1 cellular context compared by ENCODE assay signal in genomic region chr9:124350485-124351263, GRCh38.
TF ChIP-seq lines count a peak whose summit lies in the region.

No MANE protein-coding gene starts in this region.

TF ChIP-seq in H1, 55 proteins besides CTCF, POLR2A, EP300 and RAD21 (continued from another document):
- TF ChIP-seq, protein P1, sequence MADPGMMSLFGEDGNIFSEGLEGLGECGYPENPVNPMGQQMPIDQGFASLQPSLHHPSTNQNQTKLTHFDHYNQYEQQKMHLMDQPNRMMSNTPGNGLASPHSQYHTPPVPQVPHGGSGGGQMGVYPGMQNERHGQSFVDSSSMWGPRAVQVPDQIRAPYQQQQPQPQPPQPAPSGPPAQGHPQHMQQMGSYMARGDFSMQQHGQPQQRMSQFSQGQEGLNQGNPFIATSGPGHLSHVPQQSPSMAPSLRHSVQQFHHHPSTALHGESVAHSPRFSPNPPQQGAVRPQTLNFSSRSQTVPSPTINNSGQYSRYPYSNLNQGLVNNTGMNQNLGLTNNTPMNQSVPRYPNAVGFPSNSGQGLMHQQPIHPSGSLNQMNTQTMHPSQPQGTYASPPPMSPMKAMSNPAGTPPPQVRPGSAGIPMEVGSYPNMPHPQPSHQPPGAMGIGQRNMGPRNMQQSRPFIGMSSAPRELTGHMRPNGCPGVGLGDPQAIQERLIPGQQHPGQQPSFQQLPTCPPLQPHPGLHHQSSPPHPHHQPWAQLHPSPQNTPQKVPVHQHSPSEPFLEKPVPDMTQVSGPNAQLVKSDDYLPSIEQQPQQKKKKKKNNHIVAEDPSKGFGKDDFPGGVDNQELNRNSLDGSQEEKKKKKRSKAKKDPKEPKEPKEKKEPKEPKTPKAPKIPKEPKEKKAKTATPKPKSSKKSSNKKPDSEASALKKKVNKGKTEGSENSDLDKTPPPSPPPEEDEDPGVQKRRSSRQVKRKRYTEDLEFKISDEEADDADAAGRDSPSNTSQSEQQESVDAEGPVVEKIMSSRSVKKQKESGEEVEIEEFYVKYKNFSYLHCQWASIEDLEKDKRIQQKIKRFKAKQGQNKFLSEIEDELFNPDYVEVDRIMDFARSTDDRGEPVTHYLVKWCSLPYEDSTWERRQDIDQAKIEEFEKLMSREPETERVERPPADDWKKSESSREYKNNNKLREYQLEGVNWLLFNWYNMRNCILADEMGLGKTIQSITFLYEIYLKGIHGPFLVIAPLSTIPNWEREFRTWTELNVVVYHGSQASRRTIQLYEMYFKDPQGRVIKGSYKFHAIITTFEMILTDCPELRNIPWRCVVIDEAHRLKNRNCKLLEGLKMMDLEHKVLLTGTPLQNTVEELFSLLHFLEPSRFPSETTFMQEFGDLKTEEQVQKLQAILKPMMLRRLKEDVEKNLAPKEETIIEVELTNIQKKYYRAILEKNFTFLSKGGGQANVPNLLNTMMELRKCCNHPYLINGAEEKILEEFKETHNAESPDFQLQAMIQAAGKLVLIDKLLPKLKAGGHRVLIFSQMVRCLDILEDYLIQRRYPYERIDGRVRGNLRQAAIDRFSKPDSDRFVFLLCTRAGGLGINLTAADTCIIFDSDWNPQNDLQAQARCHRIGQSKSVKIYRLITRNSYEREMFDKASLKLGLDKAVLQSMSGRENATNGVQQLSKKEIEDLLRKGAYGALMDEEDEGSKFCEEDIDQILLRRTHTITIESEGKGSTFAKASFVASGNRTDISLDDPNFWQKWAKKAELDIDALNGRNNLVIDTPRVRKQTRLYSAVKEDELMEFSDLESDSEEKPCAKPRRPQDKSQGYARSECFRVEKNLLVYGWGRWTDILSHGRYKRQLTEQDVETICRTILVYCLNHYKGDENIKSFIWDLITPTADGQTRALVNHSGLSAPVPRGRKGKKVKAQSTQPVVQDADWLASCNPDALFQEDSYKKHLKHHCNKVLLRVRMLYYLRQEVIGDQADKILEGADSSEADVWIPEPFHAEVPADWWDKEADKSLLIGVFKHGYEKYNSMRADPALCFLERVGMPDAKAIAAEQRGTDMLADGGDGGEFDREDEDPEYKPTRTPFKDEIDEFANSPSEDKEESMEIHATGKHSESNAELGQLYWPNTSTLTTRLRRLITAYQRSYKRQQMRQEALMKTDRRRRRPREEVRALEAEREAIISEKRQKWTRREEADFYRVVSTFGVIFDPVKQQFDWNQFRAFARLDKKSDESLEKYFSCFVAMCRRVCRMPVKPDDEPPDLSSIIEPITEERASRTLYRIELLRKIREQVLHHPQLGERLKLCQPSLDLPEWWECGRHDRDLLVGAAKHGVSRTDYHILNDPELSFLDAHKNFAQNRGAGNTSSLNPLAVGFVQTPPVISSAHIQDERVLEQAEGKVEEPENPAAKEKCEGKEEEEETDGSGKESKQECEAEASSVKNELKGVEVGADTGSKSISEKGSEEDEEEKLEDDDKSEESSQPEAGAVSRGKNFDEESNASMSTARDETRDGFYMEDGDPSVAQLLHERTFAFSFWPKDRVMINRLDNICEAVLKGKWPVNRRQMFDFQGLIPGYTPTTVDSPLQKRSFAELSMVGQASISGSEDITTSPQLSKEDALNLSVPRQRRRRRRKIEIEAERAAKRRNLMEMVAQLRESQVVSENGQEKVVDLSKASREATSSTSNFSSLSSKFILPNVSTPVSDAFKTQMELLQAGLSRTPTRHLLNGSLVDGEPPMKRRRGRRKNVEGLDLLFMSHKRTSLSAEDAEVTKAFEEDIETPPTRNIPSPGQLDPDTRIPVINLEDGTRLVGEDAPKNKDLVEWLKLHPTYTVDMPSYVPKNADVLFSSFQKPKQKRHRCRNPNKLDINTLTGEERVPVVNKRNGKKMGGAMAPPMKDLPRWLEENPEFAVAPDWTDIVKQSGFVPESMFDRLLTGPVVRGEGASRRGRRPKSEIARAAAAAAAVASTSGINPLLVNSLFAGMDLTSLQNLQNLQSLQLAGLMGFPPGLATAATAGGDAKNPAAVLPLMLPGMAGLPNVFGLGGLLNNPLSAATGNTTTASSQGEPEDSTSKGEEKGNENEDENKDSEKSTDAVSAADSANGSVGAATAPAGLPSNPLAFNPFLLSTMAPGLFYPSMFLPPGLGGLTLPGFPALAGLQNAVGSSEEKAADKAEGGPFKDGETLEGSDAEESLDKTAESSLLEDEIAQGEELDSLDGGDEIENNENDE (IDR thresholded peaks at IDR 0.05; ENCODE audit: insufficient replicate concordance, low read length) = no peak
- TF ChIP-seq KDM4A (IDR thresholded peaks at IDR 0.05; ENCODE audit: low read depth, low read length, severe bottlenecking) (no peak), MAFK (IDR thresholded peaks at IDR 0.05; ENCODE audit: low read depth, low read length) (no peak), SIX5 (IDR thresholded peaks at IDR 0.05; ENCODE audit: low read depth, low read length) (no peak), SP4 (IDR thresholded peaks at IDR 0.05; ENCODE audit: low read length) (no peak), MAX (IDR thresholded peaks at IDR 0.05) (no peak)
